In the genomic region with DNA sequence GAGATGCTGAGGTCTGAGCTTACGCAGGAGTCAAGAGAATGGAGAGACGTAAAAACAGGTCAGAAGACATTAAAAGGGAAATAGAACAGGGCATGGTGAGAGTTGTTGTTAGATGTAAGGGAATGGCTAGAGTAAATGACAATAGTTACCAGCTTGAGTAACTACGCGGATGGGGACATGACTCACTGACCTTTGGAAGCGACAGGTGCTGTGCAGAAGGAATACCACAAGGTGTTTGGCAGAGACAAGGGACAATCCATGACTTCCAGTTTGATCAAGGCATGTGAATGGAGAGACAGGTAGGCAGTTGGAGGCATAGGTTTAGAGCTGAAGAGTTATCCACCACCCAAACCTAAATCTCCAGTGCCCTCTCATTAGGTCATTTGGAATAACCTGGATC, we compare ENCODE assay signal across 29 cellular contexts.
"Had no signal": no experiment of that assay in that cellular context is flagged by ENCODE, and none has a peak within 500 bp of the region (broad histone marks: within the 10 kb centered on the region; RNA-seq: fewer than 3 reads in every experiment).

No MANE protein-coding gene starts in this region.

- H3K27ac ChIP-seq: body of pancreas, cardiac muscle cell, coronary artery, dorsolateral prefrontal cortex, left ventricle myocardium inferior, pancreas, prostate gland, sigmoid colon, stomach, thyroid gland, upper lobe of right lung, WERI-Rb-1 had no signal

- ATAC-seq: activated CD4-positive, CD25-positive, alpha-beta regulatory T cell treated with anti-CD3 and anti-CD28 coated beads, Interleukin-2, amount 50 U/mL, for 24 hours; body of pancreas; pancreas; stimulated activated naive B cell treated with anti-CD40 and anti-IgM and Interleukin-4, amounts not matched to agents 10 μg/mL and 1 μg/mL and 100 μg/mL, for 72 hours; upper lobe of right lung had no signal

- H3K9me3 ChIP-seq: body of pancreas, left ventricle myocardium inferior, pancreas, prostate gland, sigmoid colon, stomach, thyroid gland, upper lobe of right lung had no signal

- H3K4me1 ChIP-seq: body of pancreas, left ventricle myocardium inferior, pancreas, prostate gland, sigmoid colon, stomach, upper lobe of right lung had no signal

- H3K27me3 ChIP-seq: body of pancreas, cardiac muscle cell, dorsolateral prefrontal cortex, pancreas, sigmoid colon, stomach, thyroid gland, upper lobe of right lung had no signal

- H3K36me3 ChIP-seq: cardiac muscle cell, left ventricle myocardium inferior, pancreas, prostate gland, sigmoid colon, stomach, thyroid gland, upper lobe of right lung, WERI-Rb-1 had no signal

- H3K4me3 ChIP-seq: body of pancreas, cardiac muscle cell, coronary artery, dorsolateral prefrontal cortex, left ventricle myocardium inferior, lung, pancreas, prostate gland, sigmoid colon, stomach, thyroid gland, upper lobe of right lung had no signal

- DNase-seq: activated CD4-positive, alpha-beta T cell treated with anti-CD3 and anti-CD28 coated beads for 48 hours; activated CD4-positive, alpha-beta T cell treated with anti-CD3 and anti-CD28 coated beads, Interleukin-2, amount 50 U/mL, for 48 hours; activated CD8-positive, alpha-beta memory T cell treated with anti-CD3 and anti-CD28 coated beads for 24 hours; activated effector memory CD4-positive, alpha-beta T cell treated with Interleukin-2 at 50 U/mL for 16 hours; activated naive CD4-positive, alpha-beta T cell treated with Interleukin-2 at 50 U/mL for 16 hours; anterior cingulate cortex; body of pancreas; dorsolateral prefrontal cortex; effector memory CD4-positive, alpha-beta T cell; kidney glomerular epithelial cell; left ventricle myocardium inferior; mesendoderm; nucleus accumbens; pancreas; retina; sigmoid colon; stimulated activated CD4-positive, alpha-beta T cell treated with anti-CD3 and anti-CD28 coated beads, Interleukin-15, amount 100 ng/mL, for 24 hours; stimulated activated CD4-positive, alpha-beta T cell treated with anti-CD3 and anti-CD28 coated beads, Interleukin-2, amount 100 ng/mL, for 24 hours; stimulated activated naive B cell treated with anti-CD40 and anti-IgM and Interleukin-4, amounts not matched to agents 10 μg/mL and 1 μg/mL and 100 μg/mL, for 72 hours; stomach; T-helper 9 cell; thyroid gland; upper lobe of right lung; WERI-Rb-1 had no signal
